In the genomic region with DNA sequence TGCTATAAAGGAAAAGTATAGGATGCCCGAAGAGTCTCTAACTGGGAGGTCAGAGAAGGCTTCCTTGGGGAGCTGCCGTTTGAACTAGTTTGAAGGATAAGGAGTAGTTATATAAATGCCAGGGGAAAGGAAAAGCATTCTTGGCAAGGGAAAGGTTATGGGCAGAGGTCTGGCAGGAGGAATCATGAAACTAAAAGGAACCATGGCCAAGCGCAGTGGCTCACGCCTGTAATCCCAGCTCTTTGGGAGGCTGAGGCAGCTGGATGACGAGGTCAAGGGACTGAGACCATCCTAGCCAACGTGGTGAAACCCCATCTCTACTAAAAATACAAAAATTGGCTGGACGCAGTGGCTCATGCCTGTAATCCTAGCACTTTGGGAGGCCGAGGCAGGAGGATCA, we compare ENCODE assay signal across 21 cellular contexts.
DNase-seq lines count a peak whose midpoint lies in the region; ATAC-seq and TF ChIP-seq lines count a peak whose summit lies in the region.
"Had no signal": no experiment of that assay in that cellular context is flagged by ENCODE, and none has a peak within 500 bp of the region (broad histone marks: within the 10 kb centered on the region; RNA-seq: fewer than 3 reads in every experiment).

No MANE protein-coding gene starts in this region.

- H3K9ac ChIP-seq in KMS-11 (no peak overlapping the region), PC-3 (ENCODE audit: low read length) (no peak overlapping the region)

- no peak for TF ChIP-seq POLR2A in uterus (IDR thresholded peaks at IDR 0.05)

- peak overlapping the region; percentile 86 for H3K27ac Mint-ChIP-seq in dendritic cell treated with granulocyte-macrophage colony-stimulating factor and Interleukin-4, amounts not matched to agents 40 ng/mL and 50 ng/mL, for 4 days
- H3K27ac Mint-ChIP-seq: CD4-positive, alpha-beta T cell; GM23338; H9 had no signal

- peaks cover 79% of the 10 kb centered on the region for H3K4me1 ChIP-seq in KMS-11 (ENCODE audit: low read depth, poor library complexity, severe bottlenecking)
- peaks cover 28% of the 10 kb centered on the region for H3K4me1 ChIP-seq in psoas muscle
- H3K4me1 ChIP-seq in uterus, result no peaks in the 10 kb centered on the region
- no peaks in the 10 kb centered on the region for H3K4me1 ChIP-seq in PC-3 (ENCODE audit: insufficient read depth, low read length)

- no TSS peak for BruUV-seq in PC-3 (replicated peaks; lab: Mats Ljungman, UMichigan)

- intact Hi-C loops in dendritic cell treated with granulocyte-macrophage colony-stimulating factor and Interleukin-4, amounts not matched to agents 40 ng/mL and 50 ng/mL, for 4 days (cut with micrococcal nuclease), result no loop called here
- intact Hi-C loops in psoas muscle (cut with DNase I), result no loop called here
- intact Hi-C loops in uterus (cut with DNase I; ENCODE audit: low total_unique reads), result no loop called here
- intact Hi-C loops in PC-3 (cut with micrococcal nuclease), result no loop called here

- 28 to 61% (median 33%) methylated on average over 8 of the region's 8 CpGs for WGBS in psoas muscle, 3 donors

- no peaks in the 10 kb centered on the region for H3K9me2 ChIP-seq in PC-3 (replicated peaks; ENCODE audit: low read length)

- POLR2A ChIA-PET in PC-3 (lab: Charles Lee; ENCODE audit: unreplicated experiment), result no interaction called here

- H3K9me3 ChIP-seq in psoas muscle (no peaks in the 10 kb centered on the region), uterus (no peaks in the 10 kb centered on the region), PC-3 (ENCODE audit: low read length) (no peaks in the 10 kb centered on the region)
- H3K9me3 ChIP-seq: BE2C had no signal

- H3K4me3 Mint-ChIP-seq in dendritic cell treated with granulocyte-macrophage colony-stimulating factor and Interleukin-4, amounts not matched to agents 40 ng/mL and 50 ng/mL, for 4 days, result no peak overlapping the region
- H3K4me3 Mint-ChIP-seq: CD4-positive, alpha-beta T cell; GM23338; H9 had no signal

- ATAC-seq in psoas muscle (peak in 3 of 4 donors; percentile 16 to 53 (median 29)), PC-3 (no peak)
- ATAC-seq: GM23338, K562 had no signal

- H4K20me1 ChIP-seq in KMS-11 (ENCODE audit: insufficient read depth), result no peaks in the 10 kb centered on the region
- no peaks in the 10 kb centered on the region for H4K20me1 ChIP-seq in PC-3 (ENCODE audit: low read length)

- no peaks in the 10 kb centered on the region for H3K9me3 Mint-ChIP-seq in dendritic cell treated with granulocyte-macrophage colony-stimulating factor and Interleukin-4, amounts not matched to agents 40 ng/mL and 50 ng/mL, for 4 days
- H3K9me3 Mint-ChIP-seq: CD4-positive, alpha-beta T cell; GM23338; H9 had no signal

- CTCF ChIA-PET in PC-3 (lab: Charles Lee), result no interaction called here

- no peaks in the 10 kb centered on the region for H3K36me3 ChIP-seq in KMS-11 (ENCODE audit: insufficient read depth)
- no peaks in the 10 kb centered on the region for H3K36me3 ChIP-seq in psoas muscle (ENCODE audit: insufficient read depth in 1 of 2, low read depth in 1 of 2)
- no peaks in the 10 kb centered on the region for H3K36me3 ChIP-seq in uterus
- no peaks in the 10 kb centered on the region for H3K36me3 ChIP-seq in PC-3 (ENCODE audit: low read depth, low read length)
- H3K36me3 ChIP-seq: BE2C had no signal

- H3K27me3 Mint-ChIP-seq in dendritic cell treated with granulocyte-macrophage colony-stimulating factor and Interleukin-4, amounts not matched to agents 40 ng/mL and 50 ng/mL, for 4 days, result no peaks in the 10 kb centered on the region

- H2AFZ ChIP-seq in KMS-11 (ENCODE audit: low read depth) (no peak overlapping the region), PC-3 (ENCODE audit: low read length) (no peak overlapping the region)
- H2AFZ ChIP-seq: GM23338 had no signal

- TF ChIP-seq CTCF in KMS-11 (conservative IDR thresholded peaks at IDR 0.05; ENCODE audit: low read depth, low read length), result no peak
- TF ChIP-seq CTCF in psoas muscle (IDR thresholded peaks at IDR 0.05), result no peak
- no peak for TF ChIP-seq CTCF in uterus (IDR thresholded peaks at IDR 0.05)
- no peak for TF ChIP-seq CTCF in PC-3 (conservative IDR thresholded peaks at IDR 0.05; ENCODE audit: low read depth, low read length)
- no peak for TF ChIP-seq CTCF in coronary artery (IDR thresholded peaks at IDR 0.05)

- peak overlapping the region; percentile 78; the same call in 1 of the 2 replicates for H3K27ac ChIP-seq in KMS-11
- H3K27ac ChIP-seq in psoas muscle, result peak overlapping the region; percentile 81
- peak overlapping the region; percentile 59 to 66 for H3K27ac ChIP-seq in uterus
- no peak overlapping the region for H3K27ac ChIP-seq in PC-3 (ENCODE audit: low read length)
- H3K27ac ChIP-seq in coronary artery, result no peak overlapping the region

- H3K4me2 ChIP-seq in KMS-11 (no peak overlapping the region), PC-3 (ENCODE audit: low read length) (no peak overlapping the region)
- H3K4me2 ChIP-seq: GM23338 had no signal

- no peaks in the 10 kb centered on the region for H3K36me3 Mint-ChIP-seq in dendritic cell treated with granulocyte-macrophage colony-stimulating factor and Interleukin-4, amounts not matched to agents 40 ng/mL and 50 ng/mL, for 4 days (ENCODE audit: low read depth)

- H3K27me3 ChIP-seq in KMS-11 (ENCODE audit: insufficient read depth, low read depth) (no peaks in the 10 kb centered on the region), psoas muscle (ENCODE audit: insufficient read depth in 3 of 3, low read length in 2 of 3) (no peaks in the 10 kb centered on the region), uterus (no peaks in the 10 kb centered on the region), PC-3 (ENCODE audit: low read length) (no peaks in the 10 kb centered on the region)
- H3K27me3 ChIP-seq: BE2C had no signal

- no peak for DNase-seq in psoas muscle
- DNase-seq in uterus, result no peak
- DNase-seq in SIG-M5 (lab: John Stamatoyannopoulos, UW), result no peak
- DNase-seq in PC-3, result no peak
- no peak for DNase-seq in coronary artery (ENCODE audit: low spot score)
- DNase-seq: BE2C; CD4-positive, alpha-beta T cell; COR-L47; H9; NCI-H1105 treated with DMSO at 0.1 percent for 48 hours; NCI-H146; NCI-H1930; NCI-H2107; NCI-H524; NCI-H748 treated with DMSO at 0.1 percent for 48 hours; Right ventricle myocardium superior; RPMI8226 had no signal

- no peaks in the 10 kb centered on the region for H3K79me2 ChIP-seq in KMS-11 (ENCODE audit: insufficient read depth, low read depth)
- H3K79me2 ChIP-seq in PC-3 (ENCODE audit: low read length), result no peaks in the 10 kb centered on the region

- H3K4me1 Mint-ChIP-seq in dendritic cell treated with granulocyte-macrophage colony-stimulating factor and Interleukin-4, amounts not matched to agents 40 ng/mL and 50 ng/mL, for 4 days (ENCODE audit: low read depth), result peaks cover 85% of the 10 kb centered on the region

- H3K4me3 ChIP-seq in KMS-11 (IDR thresholded peaks at IDR 0.05; ENCODE audit: insufficient read depth, low read depth, low read length), result no peak overlapping the region
- H3K4me3 ChIP-seq in psoas muscle, result no peak overlapping the region
- no peak overlapping the region for H3K4me3 ChIP-seq in uterus
- H3K4me3 ChIP-seq in PC-3 (ENCODE audit: low read length), result no peak overlapping the region
- H3K4me3 ChIP-seq in coronary artery, result no peak overlapping the region
- H3K4me3 ChIP-seq: GM23338, K562 had no signal

- H3F3A ChIP-seq in PC-3 (ENCODE audit: low read length, unreplicated experiment), result no peaks in the 10 kb centered on the region

Comparison
In these comparisons a context has a peak if more than half of its experiments do, and no peak if none do; other contexts are left out.
1. H3K27ac ChIP-seq: peak in KMS-11 (single experiment), psoas muscle (single experiment) and uterus (2 of 2); none in PC-3 (single experiment) and coronary artery (0 of 2).